24 cellular contexts compared by ENCODE assay signal in genomic region chr14:85276829-85277228, GRCh38.
"Had no signal": no experiment of that assay in that cellular context is flagged by ENCODE, and none has a peak within 500 bp of the region (broad histone marks: within the 10 kb centered on the region; RNA-seq: fewer than 3 reads in every experiment).

No MANE protein-coding gene starts in this region.

- H3K27ac ChIP-seq: colonic mucosa, gastroesophageal sphincter, hepatocyte, left ventricle myocardium inferior, sigmoid colon, stomach, thoracic aorta had no signal

- H3K4me1 ChIP-seq: colonic mucosa, gastroesophageal sphincter, sigmoid colon had no signal

- H3K4me3 ChIP-seq: colonic mucosa, gastroesophageal sphincter, hepatocyte, left ventricle myocardium inferior, lung, sigmoid colon, stomach, thoracic aorta had no signal

- H3K4me2 ChIP-seq: hepatocyte had no signal

- ATAC-seq: gastroesophageal sphincter; left cardiac atrium; naive thymus-derived CD4-positive, alpha-beta T cell had no signal

- H3K36me3 ChIP-seq: colonic mucosa, gastroesophageal sphincter, left ventricle myocardium inferior, sigmoid colon, stomach, thoracic aorta had no signal

- H2AFZ ChIP-seq: hepatocyte had no signal

- H3K9me3 ChIP-seq: colonic mucosa, gastroesophageal sphincter, left ventricle myocardium inferior, sigmoid colon, stomach, thoracic aorta had no signal

- H3K27me3 ChIP-seq: colonic mucosa, gastroesophageal sphincter, hepatocyte, sigmoid colon, stomach had no signal

- DNase-seq: colonic mucosa; dermis blood vessel endothelial cell; effector CD4-positive, alpha-beta T cell; endodermal cell; erythroblast; glutamatergic neuron; kidney; left cardiac atrium; left ventricle myocardium inferior; mesenchymal stem cell; midbrain; naive thymus-derived CD4-positive, alpha-beta T cell; nephron progenitor cell; sigmoid colon; small intestine; stimulated activated CD4-positive, alpha-beta T cell treated with anti-CD3 and anti-CD28 coated beads, Interleukin-12 subunit alpha, Interleukin-12 subunit beta, amount 100 ng/mL, for 4 hours; stimulated activated naive CD4-positive, alpha-beta T cell; stomach; substantia nigra; trophoblast cell had no signal

- H3K79me2 ChIP-seq: hepatocyte had no signal
